16 cellular contexts compared by ENCODE assay signal in genomic region chr5:133289686-133290367, GRCh38.
A peak's percentile ranks its signal among the peaks of the same experiment; 100 is the strongest.
DNase-seq lines count a peak whose midpoint lies in the region; ATAC-seq and TF ChIP-seq lines count a peak whose summit lies in the region.
"Had no signal": no experiment of that assay in that cellular context is flagged by ENCODE, and none has a peak within 500 bp of the region (broad histone marks: within the 10 kb centered on the region; RNA-seq: fewer than 3 reads in every experiment).

No MANE protein-coding gene starts in this region.

- no peaks in the 10 kb centered on the region for H3K36me3 ChIP-seq in neural progenitor cell

- no peaks in the 10 kb centered on the region for H3K4me1 ChIP-seq in neural progenitor cell
- H3K4me1 ChIP-seq: body of pancreas had no signal

- H3K9me3 Mint-ChIP-seq in neural progenitor cell = no peaks in the 10 kb centered on the region
- no peaks in the 10 kb centered on the region for H3K9me3 Mint-ChIP-seq in activated naive CD4-positive, alpha-beta T cell treated with anti-CD3 and anti-CD28 coated beads, Interleukin-2, amount 50 U/mL, for 72 hours
- H3K9me3 Mint-ChIP-seq: T-cell had no signal

- no peaks in the 10 kb centered on the region for H3K79me2 ChIP-seq in neural progenitor cell (ENCODE audit: low read depth)

- H3K36me3 Mint-ChIP-seq in neural progenitor cell = no peaks in the 10 kb centered on the region
- no peaks in the 10 kb centered on the region for H3K36me3 Mint-ChIP-seq in activated naive CD4-positive, alpha-beta T cell treated with anti-CD3 and anti-CD28 coated beads, Interleukin-2, amount 50 U/mL, for 72 hours
- H3K36me3 Mint-ChIP-seq: naive B cell, T-cell had no signal

- no peak overlapping the region for H3K4me3 ChIP-seq in neural progenitor cell
- H3K4me3 ChIP-seq: body of pancreas had no signal

- peak overlapping the region; percentile 18 for H3K27ac Mint-ChIP-seq in neural progenitor cell
- peak overlapping the region in 1 of 2 donors; percentile 26 for H3K27ac Mint-ChIP-seq in activated naive CD4-positive, alpha-beta T cell treated with anti-CD3 and anti-CD28 coated beads, Interleukin-2, amount 50 U/mL, for 72 hours
- H3K27ac Mint-ChIP-seq: T-cell had no signal

- no peaks in the 10 kb centered on the region for H3F3A ChIP-seq in neural progenitor cell (ENCODE audit: low read depth)

- no peaks in the 10 kb centered on the region for H3K9me3 ChIP-seq in neural progenitor cell (ENCODE audit: low read depth)
- H3K9me3 ChIP-seq: body of pancreas had no signal

- peaks cover 2% of the 10 kb centered on the region for H3K27me3 Mint-ChIP-seq in neural progenitor cell (ENCODE audit: insufficient read depth, low read depth)
- H3K27me3 Mint-ChIP-seq: naive B cell, T-cell had no signal

- no peak overlapping the region for H3K9ac ChIP-seq in neural progenitor cell

- H3K27ac ChIP-seq in angular gyrus (ENCODE audit: low read depth, low read length) = peak overlapping the region; percentile 86
- H3K27ac ChIP-seq in neural progenitor cell = no peak overlapping the region
- H3K27ac ChIP-seq: body of pancreas had no signal

- H2AFZ ChIP-seq in neural progenitor cell (replicated peaks) = no peak overlapping the region

- no peak for TF ChIP-seq CTCF in neural progenitor cell (IDR thresholded peaks at IDR 0.05)

- no peak overlapping the region for H3K4me3 Mint-ChIP-seq in neural progenitor cell
- H3K4me3 Mint-ChIP-seq: T-cell had no signal

- H3K4me2 ChIP-seq in neural progenitor cell = no peak overlapping the region

- no peaks in the 10 kb centered on the region for H4K20me1 ChIP-seq in neural progenitor cell (ENCODE audit: low read depth)

- no peaks in the 10 kb centered on the region for H3K27me3 ChIP-seq in neural progenitor cell
- H3K27me3 ChIP-seq: body of pancreas had no signal

- H3K4me1 Mint-ChIP-seq in neural progenitor cell = peaks cover 14% of the 10 kb centered on the region
- H3K4me1 Mint-ChIP-seq: naive B cell, T-cell had no signal

- no peak for ATAC-seq in GM19328 (IDR thresholded peaks at IDR 0.05; ENCODE audit: unreplicated experiment)
- ATAC-seq in HG03175 (IDR thresholded peaks at IDR 0.05; ENCODE audit: unreplicated experiment) = no peak
- ATAC-seq in activated naive CD4-positive, alpha-beta T cell treated with anti-CD3 and anti-CD28 coated beads, Interleukin-2, amount 50 U/mL, for 72 hours = no peak
- ATAC-seq: activated CD4-positive, CD25-positive, alpha-beta regulatory T cell treated with anti-CD3 and anti-CD28 coated beads, Interleukin-2, amount 50 U/mL, for 24 hours; body of pancreas; left ventricle myocardium superior; T-cell had no signal

- peak; percentile 9 for DNase-seq in DMS153 treated with DMSO at 0.1 percent for 48 hours (lab: John Stamatoyannopoulos, UW; ENCODE audit: unreplicated experiment)
- DNase-seq in NCI-H187 (lab: John Stamatoyannopoulos, UW) = peak; percentile 49 to 67
- no peak for DNase-seq in neural progenitor cell (ENCODE audit: low spot score)
- DNase-seq in activated naive CD4-positive, alpha-beta T cell treated with anti-CD3 and anti-CD28 coated beads, Interleukin-2, amount 50 U/mL, for 72 hours (ENCODE audit: low spot score in 2 of 2) = no peak
- DNase-seq in NCI-H2029 (lab: John Stamatoyannopoulos, UW) = no peak
- DNase-seq: activated CD8-positive, alpha-beta memory T cell treated with anti-CD3 and anti-CD28 coated beads, Interleukin-2, amount 50 U/mL, for 4 hours; activated naive CD4-positive, alpha-beta T cell treated with Interleukin-2 at 50 U/mL for 16 hours; left ventricle myocardium superior; naive B cell; NCI-H446; T-cell had no signal

Comparison
In these comparisons a context has a peak if more than half of its experiments do, and no peak if none do; other contexts are left out.
1. DNase-seq: peak in DMS153 treated with DMSO at 0.1 percent for 48 hours (single experiment) and NCI-H187 (2 of 2); none in neural progenitor cell (single experiment), activated naive CD4-positive, alpha-beta T cell treated with anti-CD3 and anti-CD28 coated beads, Interleukin-2, amount 50 U/mL, for 72 hours (0 of 2) and NCI-H2029 (single experiment).